ENCODE assay signal across 10 cellular contexts in the genomic region with DNA sequence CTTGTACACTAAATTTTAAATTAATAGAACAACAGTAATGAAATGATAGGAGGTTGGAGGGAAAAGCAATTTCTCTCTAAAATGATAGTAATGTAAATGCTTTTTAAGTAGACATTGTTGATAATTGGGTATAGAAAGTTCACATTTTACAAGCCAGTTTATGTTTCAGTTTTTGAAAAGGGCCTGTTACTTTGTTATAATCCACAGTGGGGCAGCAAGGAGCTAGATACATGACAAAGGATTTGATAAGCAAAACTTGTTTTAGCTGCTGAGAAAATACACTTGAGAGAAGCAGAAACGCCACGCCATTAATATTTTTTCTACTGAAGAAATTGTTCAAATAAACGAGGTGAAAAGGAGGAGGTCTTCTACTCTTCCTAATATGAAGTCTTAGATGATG. TPM values are rescaled to one million over a fixed set of nuclear protein-coding genes. Genes with fewer than 3 reads are reported as not detected.
A peak's percentile ranks its signal among the peaks of the same experiment; 100 is the strongest.
DNase-seq lines count a peak whose midpoint lies in the region; ATAC-seq lines count a peak whose summit lies in the region.
"Had no signal": no experiment of that assay in that cellular context is flagged by ENCODE, and none has a peak within 500 bp of the region (broad histone marks: within the 10 kb centered on the region; RNA-seq: fewer than 3 reads in every experiment).

No MANE protein-coding gene starts in this region.

- in situ Hi-C loops in ACHN (cut with HindIII; ENCODE audit: low pct_ligation_motif_present, low pct_unique_long_range_greater_than_20kb, low sequenced_read_pairs): no loop called here
- in situ Hi-C loops in GM23248 (cut with MboI): no loop called here

- no peaks in the 10 kb centered on the region for H4K20me1 ChIP-seq in GM23248 (ENCODE audit: insufficient read depth)

- peaks cover 10% of the 10 kb centered on the region; the same call in 1 of the 2 replicates for H3F3A ChIP-seq in GM23248 (ENCODE audit: insufficient read depth)

- peaks cover 63% of the 10 kb centered on the region for H3K36me3 ChIP-seq in GM23248 (ENCODE audit: low read depth)

- H3K9me3 ChIP-seq in GM23248 (ENCODE audit: low read depth): no peaks in the 10 kb centered on the region
- H3K9me3 ChIP-seq: SJSA1 had no signal

- H3K4me1 Mint-ChIP-seq in stimulated activated memory B cell treated with anti-CD40 and anti-IgM and Interleukin-4, amounts not matched to agents 10 μg/mL and 1 μg/mL and 100 μg/mL, for 72 hours: peaks cover 13% of the 10 kb centered on the region

- DNase-seq in ACHN (peak; percentile 32), GM23248 (peak; percentile 59), SW480 (ENCODE audit: low spot score) (peak; percentile 5), inferior parietal cortex (ENCODE audit: extremely low spot score) (peak; percentile 71), NCI-H1105 treated with DMSO at 0.1 percent for 48 hours (lab: John Stamatoyannopoulos, UW) (no peak)
- no peak for DNase-seq in central memory CD4-positive, alpha-beta T cell
- DNase-seq: activated naive CD8-positive, alpha-beta T cell treated with anti-CD3 and anti-CD28 coated beads for 36 hours had no signal

- H3K36me3 Mint-ChIP-seq in stimulated activated memory B cell treated with anti-CD40 and anti-IgM and Interleukin-4, amounts not matched to agents 10 μg/mL and 1 μg/mL and 100 μg/mL, for 72 hours: peaks cover 64% of the 10 kb centered on the region

- no peak overlapping the region for H3K4me3 Mint-ChIP-seq in stimulated activated memory B cell treated with anti-CD40 and anti-IgM and Interleukin-4, amounts not matched to agents 10 μg/mL and 1 μg/mL and 100 μg/mL, for 72 hours
- H3K4me3 Mint-ChIP-seq: activated naive CD8-positive, alpha-beta T cell treated with anti-CD3 and anti-CD28 coated beads for 36 hours had no signal

- no peaks in the 10 kb centered on the region for H3K9me2 ChIP-seq in GM23248 (ENCODE audit: insufficient read depth)

- no peaks in the 10 kb centered on the region for H3K27me3 ChIP-seq in GM23248 (replicated peaks; ENCODE audit: insufficient read depth)
- H3K27me3 ChIP-seq: SJSA1 had no signal

- no peak overlapping the region for H3K27ac Mint-ChIP-seq in stimulated activated memory B cell treated with anti-CD40 and anti-IgM and Interleukin-4, amounts not matched to agents 10 μg/mL and 1 μg/mL and 100 μg/mL, for 72 hours
- H3K27ac Mint-ChIP-seq: activated naive CD8-positive, alpha-beta T cell treated with anti-CD3 and anti-CD28 coated beads for 36 hours had no signal

- H3K4me2 ChIP-seq in GM23248 (ENCODE audit: unreplicated experiment): no peak overlapping the region

- H3K27ac ChIP-seq in GM23248: no peak overlapping the region
- H3K27ac ChIP-seq: SJSA1 had no signal

- no peak overlapping the region for H3K9ac ChIP-seq in GM23248

- H3K4me1 ChIP-seq in GM23248 (ENCODE audit: insufficient read depth): no peaks in the 10 kb centered on the region
- H3K4me1 ChIP-seq: SJSA1 had no signal

- peaks cover 63% of the 10 kb centered on the region for H3K79me2 ChIP-seq in GM23248 (ENCODE audit: insufficient read depth)

- no peak for ATAC-seq in stimulated activated memory B cell treated with anti-CD40 and anti-IgM and Interleukin-4, amounts not matched to agents 10 μg/mL and 1 μg/mL and 100 μg/mL, for 72 hours
- ATAC-seq in GM21515 (IDR thresholded peaks at IDR 0.05; ENCODE audit: unreplicated experiment): no peak

- H3K27me3 Mint-ChIP-seq in stimulated activated memory B cell treated with anti-CD40 and anti-IgM and Interleukin-4, amounts not matched to agents 10 μg/mL and 1 μg/mL and 100 μg/mL, for 72 hours: no peaks in the 10 kb centered on the region
- H3K27me3 Mint-ChIP-seq: activated naive CD8-positive, alpha-beta T cell treated with anti-CD3 and anti-CD28 coated beads for 36 hours had no signal

- no peaks in the 10 kb centered on the region for H3K9me3 Mint-ChIP-seq in stimulated activated memory B cell treated with anti-CD40 and anti-IgM and Interleukin-4, amounts not matched to agents 10 μg/mL and 1 μg/mL and 100 μg/mL, for 72 hours
- H3K9me3 Mint-ChIP-seq: activated naive CD8-positive, alpha-beta T cell treated with anti-CD3 and anti-CD28 coated beads for 36 hours had no signal

- H3K4me3 ChIP-seq in GM23248: no peak overlapping the region
- H3K4me3 ChIP-seq: SJSA1 had no signal

- 57 to 58% methylated on average over 3 of the region's 3 CpGs for WGBS in GM23248 (ENCODE audit: low coverage in 1 of 2, low lambda C conversion rate in 2 of 2, missing lambda C conversion rate in 2 of 2), 2 experiments

- no peak overlapping the region for H2AFZ ChIP-seq in GM23248

RNA-seq across cellular contexts. Expression of gene SREK1, which starts 30.2 kb away (rescaled TPM):
- total RNA-seq in GM23248 (2014; rRNA removed; shearing (Covaris generic)): 32.2 and 39.7 TPM in 2 replicates
- polyA plus RNA-seq in GM23248 (2016; fragmentation: Nextera tagmentation; extraction: Ambion mirVana): 37.0 and 45.5 TPM in 2 replicates

Comparison
In these comparisons a context has a peak if more than half of its experiments do, and no peak if none do; other contexts are left out.
1. DNase-seq: peak in ACHN (single experiment), GM23248 (single experiment), SW480 (single experiment) and inferior parietal cortex (single experiment); none in central memory CD4-positive, alpha-beta T cell (single experiment) and NCI-H1105 treated with DMSO at 0.1 percent for 48 hours (single experiment).